9 cellular contexts compared by ENCODE assay signal in genomic region chr1:34163792-34164509, GRCh38. TPM values are rescaled to one million over a fixed set of nuclear protein-coding genes. Genes with fewer than 3 reads are reported as not detected.
DNase-seq lines count a peak whose midpoint lies in the region; ATAC-seq and TF ChIP-seq lines count a peak whose summit lies in the region.
"Had no signal": no experiment of that assay in that cellular context is flagged by ENCODE, and none has a peak within 500 bp of the region (broad histone marks: within the 10 kb centered on the region; RNA-seq: fewer than 3 reads in every experiment).

No MANE protein-coding gene starts in this region.

- no peaks in the 10 kb centered on the region for H3K4me1 ChIP-seq in RWPE2 (ENCODE audit: insufficient read depth, poor library complexity, severe bottlenecking)
- H3K4me1 ChIP-seq in right cardiac atrium (ENCODE audit: control insufficient read depth, insufficient read depth, low read length): no peaks in the 10 kb centered on the region
- H3K4me1 ChIP-seq in spleen: peaks cover 11 to 43% (median 29%) of the 10 kb centered on the region in 6 donors

- ATAC-seq in RWPE2 (ENCODE audit: low read depth): peak; percentile 20; the same call in 1 of the 3 replicates
- peak in 1 of 2 donors; percentile 22 for ATAC-seq in right cardiac atrium

- H3K27me3 ChIP-seq in RWPE2 (ENCODE audit: insufficient read depth, poor library complexity, severe bottlenecking): peaks cover 80% of the 10 kb centered on the region
- H3K27me3 ChIP-seq in right cardiac atrium (ENCODE audit: control insufficient read depth, insufficient read depth): peaks cover 3% of the 10 kb centered on the region
- peaks cover 5 to 97% (median 52%) of the 10 kb centered on the region in 7 donors for H3K27me3 ChIP-seq in spleen (replicated peaks in 1 of 7)

- WGBS in right cardiac atrium: 1% methylated on average over 63 of the region's 63 CpGs
- 1 to 3% (median 2%) methylated on average over 43 to 63 of the region's 63 CpGs for WGBS in spleen, 5 donors

- intact Hi-C loops in right cardiac atrium (cut with DNase I): loop anchor here in 3 of 4 donors (5.0 to 10.0 kb wide), 3 partner anchors 427 to 529 kb away; no protein-coding TSS in a partner anchor
- intact Hi-C loops in spleen (cut with DNase I; ENCODE audit: low total_unique reads): loop anchor here (5.0 to 10.0 kb wide), 3 partner anchors 267 to 529 kb away; no protein-coding TSS in a partner anchor

- H3K9me3 ChIP-seq in RWPE2 (ENCODE audit: severe bottlenecking) (peaks cover 2% of the 10 kb centered on the region), right cardiac atrium (ENCODE audit: control insufficient read depth, low read length) (no peaks in the 10 kb centered on the region), spleen (no peaks in the 10 kb centered on the region)

- no peak overlapping the region for H3K27ac ChIP-seq in RWPE2 (ENCODE audit: poor library complexity, severe bottlenecking)
- no peak overlapping the region for H3K27ac ChIP-seq in right cardiac atrium (ENCODE audit: low read length)
- H3K27ac ChIP-seq in spleen: no peak overlapping the region

- peak; percentile 59 for DNase-seq in NCI-H1092 treated with DMSO at 0.1 percent for 48 hours (lab: John Stamatoyannopoulos, UW)
- DNase-seq in NCI-H1092 (lab: John Stamatoyannopoulos, UW): no peak
- DNase-seq in RWPE2 (ENCODE audit: low spot score): no peak
- DNase-seq in right cardiac atrium: peak; percentile 21 to 55 (median 48)
- no peak for DNase-seq in spleen
- no peak for DNase-seq in HuH-7 (ENCODE audit: low spot score)
- no peak for DNase-seq in NCI-H1694 (lab: John Stamatoyannopoulos, UW)
- DNase-seq in activated CD4-positive, alpha-beta T cell treated with anti-CD3 and anti-CD28 coated beads, Interleukin-2, amount 50 U/mL, for 4 hours: no peak
- DNase-seq: NCI-H2081 treated with DMSO at 0.1 percent for 48 hours had no signal

- TF ChIP-seq CTCF in RWPE2 (IDR thresholded peaks at IDR 0.05; ENCODE audit: poor library complexity, severe bottlenecking) (no peak), spleen (IDR thresholded peaks at IDR 0.05 in 8 of 11, conservative IDR thresholded peaks at IDR 0.05 in 3 of 11) (no peak)

- no peak overlapping the region for H3K4me3 ChIP-seq in RWPE2 (ENCODE audit: severe bottlenecking)
- peak overlapping the region; percentile 50 for H3K4me3 ChIP-seq in right cardiac atrium (ENCODE audit: low read length)
- peak overlapping the region; percentile 9 to 66 (median 29) for H3K4me3 ChIP-seq in spleen

- no peak for TF ChIP-seq POLR2A in spleen (IDR thresholded peaks at IDR 0.05)

- H3K36me3 ChIP-seq in RWPE2 (ENCODE audit: low read depth) (no peaks in the 10 kb centered on the region), spleen (no peaks in the 10 kb centered on the region)

RNA-seq across cellular contexts. Expression of gene CSMD2, which starts 1.1 kb away (rescaled TPM):
- total RNA-seq in right cardiac atrium (under 1 TPM; 0.11 to 0.59 (median 0.32) TPM), spleen (1 to 10 TPM in 5 of 7 donors, under 1 TPM in 2; 0.40 to 2.7 (median 1.1) TPM)
- polyA plus RNA-seq in right cardiac atrium (0.38 TPM), spleen (under 1 TPM; 0.12 to 0.22 (median 0.16) TPM)

RNA-seq across cellular contexts. Expression of gene C1orf94, which starts 12.8 kb away (rescaled TPM):
- total RNA-seq in right cardiac atrium: not detected
- not detected for polyA plus RNA-seq in right cardiac atrium
- not detected for total RNA-seq in spleen
- not detected for polyA plus RNA-seq in spleen

Comparison
In these comparisons a context has a peak if more than half of its experiments do, and no peak if none do; other contexts are left out.
1. DNase-seq: peak in NCI-H1092 treated with DMSO at 0.1 percent for 48 hours (single experiment) and right cardiac atrium (3 of 3); none in NCI-H1092 (single experiment), RWPE2 (single experiment), spleen (single experiment), HuH-7 (single experiment), NCI-H1694 (single experiment) and activated CD4-positive, alpha-beta T cell treated with anti-CD3 and anti-CD28 coated beads, Interleukin-2, amount 50 U/mL, for 4 hours (0 of 2).